Comparison of ENCODE assay signal across 1 cellular context in the genomic region with DNA sequence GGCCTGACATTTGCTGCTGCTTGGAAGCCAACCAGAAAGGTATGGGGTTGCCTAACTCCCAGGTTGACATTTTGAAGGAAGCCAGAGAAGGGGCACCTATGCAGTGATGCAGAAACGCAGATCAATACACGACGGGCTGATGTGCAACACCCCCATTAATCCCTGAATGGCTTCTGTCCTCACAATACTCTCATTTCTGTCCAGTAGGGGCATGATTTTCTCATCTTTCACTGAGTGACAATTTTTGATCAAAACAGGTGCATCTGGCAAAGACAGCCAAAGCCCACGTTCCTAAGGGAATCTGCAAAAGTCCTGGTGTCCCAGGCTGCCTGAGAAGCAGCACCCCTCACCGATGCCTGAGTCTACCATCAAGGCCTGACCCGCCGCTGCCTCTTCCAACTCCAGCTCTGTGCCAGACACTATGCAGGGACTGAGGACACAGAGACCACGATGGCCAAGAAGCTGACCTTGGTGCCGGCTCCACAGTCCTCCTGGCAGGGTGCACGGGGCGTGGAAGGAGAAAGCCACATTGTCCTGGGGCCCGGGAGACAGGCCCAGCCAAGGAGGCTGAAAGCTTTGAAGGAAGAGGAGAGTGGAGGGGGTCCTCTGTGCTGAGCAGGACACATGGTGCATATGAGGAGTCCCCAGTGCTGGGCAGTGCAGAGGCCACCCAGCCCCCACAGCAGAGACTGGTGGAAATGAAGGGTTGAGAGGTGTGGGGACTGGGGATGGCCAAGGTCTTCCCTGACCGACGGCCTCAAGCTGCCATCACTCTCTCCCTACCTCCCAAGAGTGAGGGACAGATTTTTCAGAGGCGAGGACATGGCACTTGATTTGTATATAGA.
TF ChIP-seq lines count a peak whose summit lies in the region.

No MANE protein-coding gene starts in this region.

TF ChIP-seq in K562, 482 proteins besides CTCF, POLR2A, EP300 and RAD21:
- TF ChIP-seq ZNF79 (CRISPR knock-in tag; IDR thresholded peaks at IDR 0.05; ENCODE audit: low read depth) = no peak
- TF ChIP-seq NR4A1 (CRISPR knock-in tag; IDR thresholded peaks at IDR 0.05) = 0 out of 2 replicates have a peak, but pooled peaks have one; percentile 33
- no peak for TF ChIP-seq NR4A1 (tag; IDR thresholded peaks at IDR 0.05)
- TF ChIP-seq DNMT1 (IDR thresholded peaks at IDR 0.05) = no peak
- TF ChIP-seq, protein P1, sequence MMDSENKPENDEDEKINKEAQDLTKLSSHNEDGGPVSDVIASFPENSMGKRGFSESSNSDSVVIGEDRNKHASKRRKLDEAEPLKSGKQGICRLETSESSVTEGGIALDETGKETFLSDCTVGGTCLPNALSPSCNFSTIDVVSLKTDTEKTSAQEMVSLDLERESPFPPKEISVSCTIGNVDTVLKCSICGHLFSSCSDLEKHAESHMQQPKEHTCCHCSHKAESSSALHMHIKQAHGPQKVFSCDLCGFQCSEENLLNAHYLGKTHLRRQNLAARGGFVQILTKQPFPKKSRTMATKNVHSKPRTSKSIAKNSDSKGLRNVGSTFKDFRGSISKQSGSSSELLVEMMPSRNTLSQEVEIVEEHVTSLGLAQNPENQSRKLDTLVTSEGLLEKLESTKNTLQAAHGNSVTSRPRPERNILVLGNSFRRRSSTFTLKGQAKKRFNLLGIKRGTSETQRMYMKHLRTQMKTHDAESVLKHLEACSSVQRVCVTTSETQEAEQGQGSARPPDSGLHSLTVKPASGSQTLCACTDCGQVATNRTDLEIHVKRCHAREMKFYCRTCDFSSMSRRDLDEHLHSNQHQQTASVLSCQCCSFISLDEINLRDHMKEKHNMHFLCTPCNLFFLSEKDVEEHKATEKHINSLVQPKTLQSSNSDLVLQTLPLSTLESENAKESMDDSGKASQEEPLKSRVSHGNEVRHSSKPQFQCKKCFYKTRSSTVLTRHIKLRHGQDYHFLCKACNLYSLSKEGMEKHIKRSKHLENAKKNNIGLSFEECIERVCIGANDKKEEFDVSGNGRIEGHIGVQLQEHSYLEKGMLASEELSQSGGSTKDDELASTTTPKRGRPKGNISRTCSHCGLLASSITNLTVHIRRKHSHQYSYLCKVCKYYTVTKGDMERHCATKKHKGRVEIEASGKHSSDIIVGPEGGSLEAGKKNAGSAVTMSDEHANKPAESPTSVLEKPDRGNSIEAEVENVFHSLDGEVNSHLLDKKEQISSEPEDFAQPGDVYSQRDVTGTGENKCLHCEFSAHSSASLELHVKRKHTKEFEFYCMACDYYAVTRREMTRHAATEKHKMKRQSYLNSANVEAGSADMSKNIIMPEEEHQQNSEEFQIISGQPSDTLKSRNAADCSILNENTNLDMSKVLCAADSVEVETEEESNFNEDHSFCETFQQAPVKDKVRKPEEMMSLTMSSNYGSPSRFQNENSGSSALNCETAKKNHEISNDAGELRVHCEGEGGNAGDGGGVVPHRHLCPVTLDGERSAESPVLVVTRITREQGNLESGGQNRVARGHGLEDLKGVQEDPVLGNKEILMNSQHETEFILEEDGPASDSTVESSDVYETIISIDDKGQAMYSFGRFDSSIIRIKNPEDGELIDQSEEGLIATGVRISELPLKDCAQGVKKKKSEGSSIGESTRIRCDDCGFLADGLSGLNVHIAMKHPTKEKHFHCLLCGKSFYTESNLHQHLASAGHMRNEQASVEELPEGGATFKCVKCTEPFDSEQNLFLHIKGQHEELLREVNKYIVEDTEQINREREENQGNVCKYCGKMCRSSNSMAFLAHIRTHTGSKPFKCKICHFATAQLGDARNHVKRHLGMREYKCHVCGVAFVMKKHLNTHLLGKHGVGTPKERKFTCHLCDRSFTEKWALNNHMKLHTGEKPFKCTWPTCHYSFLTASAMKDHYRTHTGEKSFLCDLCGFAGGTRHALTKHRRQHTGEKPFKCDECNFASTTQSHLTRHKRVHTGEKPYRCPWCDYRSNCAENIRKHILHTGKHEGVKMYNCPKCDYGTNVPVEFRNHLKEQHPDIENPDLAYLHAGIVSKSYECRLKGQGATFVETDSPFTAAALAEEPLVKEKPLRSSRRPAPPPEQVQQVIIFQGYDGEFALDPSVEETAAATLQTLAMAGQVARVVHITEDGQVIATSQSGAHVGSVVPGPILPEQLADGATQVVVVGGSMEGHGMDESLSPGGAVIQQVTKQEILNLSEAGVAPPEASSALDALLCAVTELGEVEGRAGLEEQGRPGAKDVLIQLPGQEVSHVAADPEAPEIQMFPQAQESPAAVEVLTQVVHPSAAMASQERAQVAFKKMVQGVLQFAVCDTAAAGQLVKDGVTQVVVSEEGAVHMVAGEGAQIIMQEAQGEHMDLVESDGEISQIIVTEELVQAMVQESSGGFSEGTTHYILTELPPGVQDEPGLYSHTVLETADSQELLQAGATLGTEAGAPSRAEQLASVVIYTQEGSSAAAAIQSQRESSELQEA (IDR thresholded peaks at IDR 0.05; ENCODE audit: low read depth) = no peak
- 0 out of 2 replicates have a peak, but pooled peaks have one; percentile 36 for TF ChIP-seq CBFB (CRISPR knock-in tag; IDR thresholded peaks at IDR 0.05)
- no peak for TF ChIP-seq GATA2 (CRISPR knock-in tag; IDR thresholded peaks at IDR 0.05)
- TF ChIP-seq NONO (IDR thresholded peaks at IDR 0.05; ENCODE audit: low read depth in 2 of 2, low read length in 1 of 2) = no peak
